In the genomic region with DNA sequence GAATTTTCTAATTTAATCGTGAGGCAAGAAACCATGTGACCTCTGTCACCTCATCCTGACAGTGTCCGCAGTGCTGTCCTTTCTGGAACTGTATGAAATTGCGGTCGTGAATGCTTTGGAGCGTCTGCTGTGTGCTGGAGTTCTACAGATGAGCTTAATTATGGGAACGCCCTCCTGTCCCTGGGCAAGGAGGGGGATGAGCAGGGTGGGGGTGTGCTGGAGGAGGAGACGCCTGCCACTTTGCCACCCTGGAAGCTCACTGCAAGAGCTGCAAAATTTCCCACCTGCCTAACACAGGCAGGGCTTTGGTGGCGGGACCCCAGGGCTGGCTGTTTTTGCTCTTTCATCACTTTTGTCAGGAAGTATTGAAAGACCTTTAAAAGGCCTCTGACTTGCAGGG, we compare ENCODE assay signal across 9 cellular contexts.
DNase-seq lines count a peak whose midpoint lies in the region; ATAC-seq lines count a peak whose summit lies in the region.
"Had no signal": no experiment of that assay in that cellular context is flagged by ENCODE, and none has a peak within 500 bp of the region (broad histone marks: within the 10 kb centered on the region; RNA-seq: fewer than 3 reads in every experiment).

No MANE protein-coding gene starts in this region.

- peak; percentile 32 for DNase-seq in NCI-H510A treated with DMSO at 0.1 percent for 48 hours (lab: John Stamatoyannopoulos, UW)
- DNase-seq in NCI-H510A (lab: John Stamatoyannopoulos, UW) = no peak
- DNase-seq in NCI-H2227 (lab: John Stamatoyannopoulos, UW; ENCODE audit: unreplicated experiment) = peak; percentile 51
- no peak for DNase-seq in central memory CD8-positive, alpha-beta T cell (ENCODE audit: low spot score in 2 of 2)
- DNase-seq in putamen (ENCODE audit: low spot score) = peak; percentile 56
- DNase-seq in stimulated activated CD4-positive, alpha-beta T cell treated with anti-CD3 and anti-CD28 coated beads, Interleukin-12 subunit alpha, Interleukin-12 subunit beta, amount 100 ng/mL, for 4 hours = no peak
- no peak for DNase-seq in central memory CD4-positive, alpha-beta T cell
- DNase-seq: ACHN had no signal

- H3K27me3 Mint-ChIP-seq in central memory CD8-positive, alpha-beta T cell = no peaks in the 10 kb centered on the region

- no peaks in the 10 kb centered on the region for H3K9me3 Mint-ChIP-seq in central memory CD8-positive, alpha-beta T cell

- peaks cover 74% of the 10 kb centered on the region for H3K4me1 Mint-ChIP-seq in central memory CD8-positive, alpha-beta T cell

- ATAC-seq in central memory CD8-positive, alpha-beta T cell (replicated peaks; ENCODE audit: extremely low read depth, poor library complexity, severe bottlenecking) = no peak
- ATAC-seq in HG02571 (IDR thresholded peaks at IDR 0.05; ENCODE audit: unreplicated experiment) = no peak

- H3K36me3 Mint-ChIP-seq in central memory CD8-positive, alpha-beta T cell (ENCODE audit: insufficient read depth) = peaks cover 16% of the 10 kb centered on the region

- peak overlapping the region; percentile 93 for H3K27ac Mint-ChIP-seq in central memory CD8-positive, alpha-beta T cell (ENCODE audit: low read depth)

- H3K4me3 Mint-ChIP-seq in central memory CD8-positive, alpha-beta T cell = peak overlapping the region; percentile 78

Comparison
In these comparisons a context has a peak if more than half of its experiments do, and no peak if none do; other contexts are left out.
1. DNase-seq: peak in NCI-H510A treated with DMSO at 0.1 percent for 48 hours (single experiment), NCI-H2227 (single experiment) and putamen (single experiment); none in NCI-H510A (single experiment), central memory CD8-positive, alpha-beta T cell (0 of 2), stimulated activated CD4-positive, alpha-beta T cell treated with anti-CD3 and anti-CD28 coated beads, Interleukin-12 subunit alpha, Interleukin-12 subunit beta, amount 100 ng/mL, for 4 hours (single experiment) and central memory CD4-positive, alpha-beta T cell (single experiment).